ENCODE assay signal across 8 cellular contexts in genomic region chr3:149936812-149937230, GRCh38. TPM values are rescaled to one million over a fixed set of nuclear protein-coding genes. Genes with fewer than 3 reads are reported as not detected.
A peak's percentile ranks its signal among the peaks of the same experiment; 100 is the strongest.
DNase-seq lines count a peak whose midpoint lies in the region; ATAC-seq and TF ChIP-seq lines count a peak whose summit lies in the region.

No MANE protein-coding gene starts in this region.

- H3K4me3 ChIP-seq in HL-60 (replicated peaks; ENCODE audit: insufficient read depth, low read length), result no peak overlapping the region
- peak overlapping the region; percentile 54 for H3K4me3 ChIP-seq in OCI-LY3 (ENCODE audit: low read length)

- peak; percentile 72 for ATAC-seq in GM18511 (IDR thresholded peaks at IDR 0.05; ENCODE audit: unreplicated experiment)
- ATAC-seq in activated T-cell treated with anti-CD3 and anti-CD28 coated beads, Interleukin-2, amount 50 U/mL, for 72 hours (replicated peaks in 1 of 2), result peak in 1 of 2 donors; percentile 58
- peak; percentile 61 for ATAC-seq in sciatic nerve

- TF ChIP-seq CTCF in AG09319 (IDR thresholded peaks at IDR 0.05; ENCODE audit: low read depth, low read length) (peak; percentile 80), HL-60 (IDR thresholded peaks at IDR 0.05; ENCODE audit: insufficient read depth, low read length) (peak; percentile 56), OCI-LY3 (IDR thresholded peaks at IDR 0.05; ENCODE audit: low read depth, low read length) (peak; percentile 86)

- H3K27ac Mint-ChIP-seq in activated T-cell treated with anti-CD3 and anti-CD28 coated beads, Interleukin-2, amount 50 U/mL, for 72 hours, result no peak overlapping the region

- H3K79me2 ChIP-seq in OCI-LY3 (ENCODE audit: low read length), result no peaks in the 10 kb centered on the region

- peaks cover 5% of the 10 kb centered on the region for H3K4me1 ChIP-seq in OCI-LY3 (ENCODE audit: low read length)

- H3K36me3 ChIP-seq in OCI-LY3 (replicated peaks; ENCODE audit: low read depth, low read length), result peaks cover 10% of the 10 kb centered on the region

- 0 out of 2 replicates have a peak, but pooled peaks cover 6% of the 10 kb centered on the region for H4K20me1 ChIP-seq in OCI-LY3 (ENCODE audit: insufficient read depth, low read length)

- H3K9me3 Mint-ChIP-seq in activated T-cell treated with anti-CD3 and anti-CD28 coated beads, Interleukin-2, amount 50 U/mL, for 72 hours, result peaks cover 0 to 1% of the 10 kb centered on the region in 2 donors

- intact Hi-C loops in sciatic nerve (cut with DNase I), result no loop called here

- DNase-seq in AG09319 (ENCODE audit: extremely low read depth, low read depth) (peak; percentile 18), HL-60 (ENCODE audit: low read depth in 1 of 2, low spot score in 1 of 2) (peak; percentile 24 to 41), glomerular visceral epithelial cell (ENCODE audit: extremely low spot score) (peak; percentile 37), sciatic nerve (ENCODE audit: low spot score) (no peak), ureter (ENCODE audit: low spot score) (no peak)
- peak; percentile 23 to 51 for DNase-seq in activated T-cell treated with anti-CD3 and anti-CD28 coated beads, Interleukin-2, amount 50 U/mL, for 72 hours

- H3K4me2 ChIP-seq in OCI-LY3 (ENCODE audit: low read length), result peak overlapping the region; percentile 64

- no peak overlapping the region for H3K27ac ChIP-seq in HL-60 (replicated peaks)
- no peak overlapping the region for H3K27ac ChIP-seq in OCI-LY3 (ENCODE audit: low read length)

- H3K36me3 Mint-ChIP-seq in activated T-cell treated with anti-CD3 and anti-CD28 coated beads, Interleukin-2, amount 50 U/mL, for 72 hours (ENCODE audit: insufficient read depth in 2 of 2), result peaks cover 5 to 11% of the 10 kb centered on the region in 2 donors

- H3K4me1 Mint-ChIP-seq in activated T-cell treated with anti-CD3 and anti-CD28 coated beads, Interleukin-2, amount 50 U/mL, for 72 hours (ENCODE audit: low read depth), result peaks cover 19% of the 10 kb centered on the region

- no peaks in the 10 kb centered on the region for H3K27me3 ChIP-seq in HL-60 (ENCODE audit: insufficient read depth, poor library complexity, severe bottlenecking)
- no peaks in the 10 kb centered on the region for H3K27me3 ChIP-seq in OCI-LY3 (ENCODE audit: low read depth, low read length)

- H3K27me3 Mint-ChIP-seq in activated T-cell treated with anti-CD3 and anti-CD28 coated beads, Interleukin-2, amount 50 U/mL, for 72 hours (ENCODE audit: low read depth), result no peaks in the 10 kb centered on the region

- H3K9me3 ChIP-seq in OCI-LY3 (ENCODE audit: insufficient read depth, low read length), result no peaks in the 10 kb centered on the region

- no peak overlapping the region for H3K4me3 Mint-ChIP-seq in activated T-cell treated with anti-CD3 and anti-CD28 coated beads, Interleukin-2, amount 50 U/mL, for 72 hours

- 0 out of 2 replicates have a peak overlapping the region, but pooled peaks have one; percentile 4 for H3K9ac ChIP-seq in OCI-LY3 (ENCODE audit: low read length)

- H2AFZ ChIP-seq in OCI-LY3 (ENCODE audit: low read depth, low read length), result no peak overlapping the region

RNA-seq across cellular contexts. Expression of gene PFN2, which starts 33.9 kb away (rescaled TPM):
- 1 to 10 TPM; 3.2 to 5.9 TPM for total RNA-seq in activated T-cell treated with anti-CD3 and anti-CD28 coated beads, Interleukin-2, amount 50 U/mL, for 72 hours
- 75.8 TPM for total RNA-seq in sciatic nerve
- 169 TPM for total RNA-seq in ureter

Comparison
In these comparisons a context has a peak if more than half of its experiments do, and no peak if none do; other contexts are left out.
1. DNase-seq: peak in AG09319 (single experiment), HL-60 (2 of 2), activated T-cell treated with anti-CD3 and anti-CD28 coated beads, Interleukin-2, amount 50 U/mL, for 72 hours (2 of 2) and glomerular visceral epithelial cell (single experiment); none in sciatic nerve (single experiment) and ureter (single experiment).
2. RNA of gene PFN2, which starts 33.9 kb away (total RNA-seq): 169 TPM in ureter (single experiment) and 75.8 TPM in sciatic nerve (single experiment); 3.2 to 5.9 TPM in activated T-cell treated with anti-CD3 and anti-CD28 coated beads, Interleukin-2, amount 50 U/mL, for 72 hours; every median in the first group is over 10 times any median in the second.
3. Peak in every context shown above with its lines, with median percentiles within 50 percentile points of each other: CTCF ChIP-seq.